In genomic region chr4:61406677-61407076, GRCh38 we compare ENCODE assay signal across 18 cellular contexts.
"Had no signal": no experiment of that assay in that cellular context is flagged by ENCODE, and none has a peak within 500 bp of the region (broad histone marks: within the 10 kb centered on the region; RNA-seq: fewer than 3 reads in every experiment).

No MANE protein-coding gene starts in this region.

- DNase-seq: activated B cell treated with CpG ODN at 0.5 μM for 24 hours; activated CD4-positive, alpha-beta memory T cell treated with anti-CD3 and anti-CD28 coated beads for 36 hours; activated CD4-positive, alpha-beta T cell treated with anti-CD3 and anti-CD28 coated beads for 4 hours; activated CD8-positive, alpha-beta memory T cell treated with anti-CD3 and anti-CD28 coated beads, Interleukin-2, amount 10 ng/mL, durations not matched to agents 7 days and 5 days; activated naive CD4-positive, alpha-beta T cell treated with Interleukin-2 at 50 U/mL for 16 hours; activated naive CD8-positive, alpha-beta T cell treated with anti-CD3 and anti-CD28 coated beads, Interleukin-2, amount 10 ng/mL, durations not matched to agents 7 days and 5 days; amygdala; brain microvascular endothelial cell; central memory CD4-positive, alpha-beta T cell; colonic mucosa; foreskin melanocyte; hypothalamus; pancreas; spleen; stimulated activated CD4-positive, alpha-beta T cell treated with anti-CD3 and anti-CD28 coated beads, Interleukin-4, amount 100 ng/mL, for 4 hours had no signal

- H3K4me1 ChIP-seq: colonic mucosa, pancreas, spleen had no signal

- H3K27me3 ChIP-seq: brain microvascular endothelial cell, colonic mucosa, neutrophil, pancreas, spleen had no signal

- H3K27ac ChIP-seq: brain microvascular endothelial cell, colonic mucosa, neutrophil, pancreas, spleen had no signal

- FAIRE-seq: keratinocyte, pancreas had no signal

- H3K9me3 ChIP-seq: colonic mucosa, neutrophil, pancreas, spleen had no signal

- H3K36me3 ChIP-seq: brain microvascular endothelial cell, colonic mucosa, neutrophil, pancreas, spleen had no signal

- H3K4me3 ChIP-seq: colonic mucosa, lung, pancreas, spleen had no signal
